9 cellular contexts compared by ENCODE assay signal in the genomic region with DNA sequence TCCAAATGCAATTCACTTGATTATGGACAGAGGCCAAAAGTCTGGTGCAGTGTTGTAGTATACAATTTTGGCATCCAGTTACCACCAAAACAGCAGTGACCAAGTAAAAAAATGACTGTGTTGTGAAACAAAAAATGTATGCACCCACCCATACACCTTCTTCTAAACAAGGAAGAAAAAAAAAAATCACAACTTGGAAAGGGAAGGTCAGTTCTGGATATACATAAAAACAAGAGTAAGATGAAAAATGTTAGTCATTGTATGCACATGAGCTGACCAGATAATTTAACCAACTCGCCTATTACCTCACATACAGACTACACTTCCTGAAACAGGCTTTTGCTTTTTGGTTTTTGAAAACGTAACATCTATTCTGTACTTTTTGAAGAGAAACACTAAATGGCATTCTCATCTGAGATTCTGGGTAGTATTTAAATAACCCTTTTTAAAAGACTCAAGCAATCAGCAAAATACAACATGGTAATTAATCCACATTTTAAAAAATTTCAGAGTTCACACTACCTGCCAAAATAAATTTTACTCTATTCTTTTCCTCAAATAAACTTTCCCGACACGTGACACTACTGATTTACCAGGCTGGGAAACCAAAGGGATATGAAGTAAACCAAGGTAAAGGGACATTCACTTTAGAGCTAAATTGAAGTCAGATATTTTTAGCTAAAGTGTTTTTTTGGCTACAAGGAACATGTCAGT. TPM values are rescaled to one million over a fixed set of nuclear protein-coding genes. Genes with fewer than 3 reads are reported as not detected.
DNase-seq lines count a peak whose midpoint lies in the region; ATAC-seq and TF ChIP-seq lines count a peak whose summit lies in the region.
"Had no signal": no experiment of that assay in that cellular context is flagged by ENCODE, and none has a peak within 500 bp of the region (broad histone marks: within the 10 kb centered on the region; RNA-seq: fewer than 3 reads in every experiment).

No MANE protein-coding gene starts in this region.

- peak overlapping the region; percentile 93 for H3K9ac ChIP-seq in Loucy (ENCODE audit: low read depth, low read length, poor library complexity, severe bottlenecking)

- 69% methylated on average over 2 of the region's 4 CpGs; no CpG with 5 or more reads in 1 of the 2 experiments for WGBS in mesodermal cell (ENCODE audit: insufficient coverage in 2 of 2), 2 experiments

- H3K9me3 ChIP-seq in CD4-positive, CD25-positive, alpha-beta regulatory T cell (ENCODE audit: control insufficient read depth in 2 of 2, low read length in 2 of 2): no peaks in the 10 kb centered on the region
- H3K9me3 ChIP-seq in Loucy (ENCODE audit: insufficient read depth, low read depth, low read length) (no peaks in the 10 kb centered on the region), ascending aorta (no peaks in the 10 kb centered on the region), mesodermal cell (ENCODE audit: control insufficient read depth, low read length) (no peaks in the 10 kb centered on the region)
- H3K9me3 ChIP-seq: mucosa of descending colon had no signal

- H3K4me3 Mint-ChIP-seq in CD4-positive, CD25-positive, alpha-beta regulatory T cell: peak overlapping the region; percentile 95 to 99 (median 98)

- peaks cover 33 to 61% (median 42%) of the 10 kb centered on the region in 4 donors for H3K4me1 Mint-ChIP-seq in CD4-positive, CD25-positive, alpha-beta regulatory T cell

- H3K36me3 Mint-ChIP-seq in CD4-positive, CD25-positive, alpha-beta regulatory T cell: peaks cover 18% of the 10 kb centered on the region

- DNase-seq in CD4-positive, CD25-positive, alpha-beta regulatory T cell: peak in 2 of 3 donors; percentile 21 to 50
- DNase-seq in ascending aorta (ENCODE audit: low spot score in 2 of 2) (no peak), D341Med (ENCODE audit: low spot score) (no peak), head of caudate nucleus (no peak), cerebellar nuclear complex (lab: John Stamatoyannopoulos, UW) (no peak)

- TF ChIP-seq CTCF in Loucy (conservative IDR thresholded peaks at IDR 0.05; ENCODE audit: low read length) (no peak), ascending aorta (IDR thresholded peaks at IDR 0.05) (no peak)

- no peak for ATAC-seq in CD4-positive, CD25-positive, alpha-beta regulatory T cell (ENCODE audit: low read depth in 2 of 2)
- no peak for ATAC-seq in GM18498 (IDR thresholded peaks at IDR 0.05; ENCODE audit: unreplicated experiment)
- ATAC-seq: mucosa of descending colon had no signal

- H3F3A ChIP-seq in Loucy (ENCODE audit: low read depth): 0 out of 2 replicates have a peak, but pooled peaks cover 3% of the 10 kb centered on the region

- peaks cover 4% of the 10 kb centered on the region for H3K36me3 ChIP-seq in CD4-positive, CD25-positive, alpha-beta regulatory T cell (ENCODE audit: control insufficient read depth, insufficient read depth, low read length)
- no peaks in the 10 kb centered on the region for H3K36me3 ChIP-seq in Loucy (ENCODE audit: insufficient read depth, low read length)
- H3K36me3 ChIP-seq in ascending aorta: no peaks in the 10 kb centered on the region
- H3K36me3 ChIP-seq in mesodermal cell (ENCODE audit: control insufficient read depth, insufficient read depth, low read length): peaks cover 4% of the 10 kb centered on the region

- no peaks in the 10 kb centered on the region for H3K9me2 ChIP-seq in Loucy (replicated peaks; ENCODE audit: low read depth, low read length)

- peak overlapping the region; percentile 96 for H3K27ac ChIP-seq in CD4-positive, CD25-positive, alpha-beta regulatory T cell (ENCODE audit: insufficient read depth, low read length, poor library complexity, severe bottlenecking)
- H3K27ac ChIP-seq in ascending aorta: peak overlapping the region; percentile 95 to 97
- H3K27ac ChIP-seq in mesodermal cell (ENCODE audit: low read depth, low read length, severe bottlenecking): no peak overlapping the region

- no peak overlapping the region for H2AFZ ChIP-seq in Loucy (ENCODE audit: low read length)

- peaks cover 14% of the 10 kb centered on the region for H3K27me3 Mint-ChIP-seq in CD4-positive, CD25-positive, alpha-beta regulatory T cell

- H3K4me2 ChIP-seq in Loucy (ENCODE audit: low read depth, low read length, poor library complexity, severe bottlenecking): peak overlapping the region; percentile 89

- peaks cover 66% of the 10 kb centered on the region for H3K79me2 ChIP-seq in Loucy (ENCODE audit: insufficient read depth, low read length)

- H4K20me1 ChIP-seq in Loucy (ENCODE audit: insufficient read depth, low read length, poor library complexity, severe bottlenecking): peaks cover 42% of the 10 kb centered on the region

- H3K4me1 ChIP-seq in CD4-positive, CD25-positive, alpha-beta regulatory T cell (ENCODE audit: control insufficient read depth, insufficient read depth, low read length, poor library complexity, severe bottlenecking): peaks cover 58% of the 10 kb centered on the region
- peaks cover 44% of the 10 kb centered on the region for H3K4me1 ChIP-seq in Loucy (ENCODE audit: insufficient read depth, low read length, poor library complexity, severe bottlenecking)
- peaks cover 0 to 21% of the 10 kb centered on the region in 2 donors for H3K4me1 ChIP-seq in ascending aorta
- H3K4me1 ChIP-seq in mesodermal cell (ENCODE audit: control insufficient read depth, insufficient read depth, low read length, poor library complexity, severe bottlenecking): peaks cover 5% of the 10 kb centered on the region

- no peaks in the 10 kb centered on the region for H3K27me3 ChIP-seq in CD4-positive, CD25-positive, alpha-beta regulatory T cell (ENCODE audit: control insufficient read depth, insufficient read depth, low read length)
- no peaks in the 10 kb centered on the region for H3K27me3 ChIP-seq in Loucy (ENCODE audit: insufficient read depth, low read length, poor library complexity, severe bottlenecking)
- H3K27me3 ChIP-seq in ascending aorta: no peaks in the 10 kb centered on the region

- H3K27ac Mint-ChIP-seq in CD4-positive, CD25-positive, alpha-beta regulatory T cell: peak overlapping the region in 2 of 3 donors; percentile 99

- no peaks in the 10 kb centered on the region for H3K9me3 Mint-ChIP-seq in CD4-positive, CD25-positive, alpha-beta regulatory T cell

- intact Hi-C loops in ascending aorta (cut with DNase I) (no loop called here), head of caudate nucleus (cut with DNase I) (no loop called here)

- H3K4me3 ChIP-seq in CD4-positive, CD25-positive, alpha-beta regulatory T cell (ENCODE audit: low read depth, low read length): peak overlapping the region; percentile 100
- H3K4me3 ChIP-seq in Loucy (ENCODE audit: low read length, poor library complexity, severe bottlenecking) (peak overlapping the region; percentile 92), ascending aorta (peak overlapping the region; percentile 84 to 95), mesodermal cell (ENCODE audit: extremely low read depth, insufficient read depth, low read length, poor library complexity, severe bottlenecking) (peak overlapping the region; percentile 55)
- H3K4me3 ChIP-seq: mucosa of descending colon had no signal

RNA-seq across cellular contexts. Expression of gene GPCPD1, which starts 2.2 kb away (rescaled TPM):
- total RNA-seq in CD4-positive, CD25-positive, alpha-beta regulatory T cell: 136 TPM
- 10 to 100 TPM; 26.8 to 39.5 (median 31.6) TPM for polyA plus RNA-seq in CD4-positive, CD25-positive, alpha-beta regulatory T cell
- 12.0 TPM for total RNA-seq in ascending aorta
- 17.5 TPM for polyA plus RNA-seq in mesodermal cell (2013, experiment 1 of 2)
- polyA plus RNA-seq in mesodermal cell (2013, experiment 2 of 2): 20.8 TPM

Comparison
In these comparisons a context has a peak if more than half of its experiments do, and no peak if none do; other contexts are left out.
1. DNase-seq: peak in CD4-positive, CD25-positive, alpha-beta regulatory T cell (2 of 3); none in ascending aorta (0 of 2), D341Med (single experiment), head of caudate nucleus (0 of 42) and cerebellar nuclear complex (0 of 2).
2. RNA of gene GPCPD1, which starts 2.2 kb away (total RNA-seq): 136 TPM in CD4-positive, CD25-positive, alpha-beta regulatory T cell (single experiment); 12.0 TPM in ascending aorta (single experiment); every median in the first group is over 10 times any median in the second.
3. Peak in every context shown above with its lines, with median percentiles within 50 percentile points of each other: H3K4me3 ChIP-seq.